In genomic region chr22:48784701-48785503, GRCh38 we compare ENCODE assay signal across 25 cellular contexts.
"Had no signal": no experiment of that assay in that cellular context is flagged by ENCODE, and none has a peak within 500 bp of the region (broad histone marks: within the 10 kb centered on the region; RNA-seq: fewer than 3 reads in every experiment).

No MANE protein-coding gene starts in this region.

- H3K27me3 ChIP-seq: neural progenitor cell, upper lobe of right lung had no signal

- H3K9me3 Mint-ChIP-seq: activated naive CD4-positive, alpha-beta T cell treated with anti-CD3 and anti-CD28 coated beads, Interleukin-2, amount 50 U/mL, for 72 hours; neural progenitor cell had no signal

- H3K9ac ChIP-seq: neural progenitor cell had no signal

- H3K4me3 ChIP-seq: neural progenitor cell, spleen, thoracic aorta, upper lobe of right lung had no signal

- ATAC-seq: activated naive CD4-positive, alpha-beta T cell treated with anti-CD3 and anti-CD28 coated beads, Interleukin-2, amount 50 U/mL, for 72 hours; esophagus mucosa had no signal

- DNase-seq: activated CD4-positive, alpha-beta T cell treated with anti-CD3 and anti-CD28 coated beads for 1 hour; activated CD4-positive, alpha-beta T cell treated with anti-CD3 and anti-CD28 coated beads, Interleukin-2, amount 50 U/mL, for 4 hours; activated T-cell treated with anti-CD3 and anti-CD28 coated beads for 4 hours; aorta; caudate nucleus; dermis blood vessel endothelial cell; effector memory CD4-positive, alpha-beta T cell; glutamatergic neuron; hippocampal formation; mesendoderm; naive B cell; retina; spleen; stimulated activated CD4-positive, alpha-beta T cell treated with anti-CD3 and anti-CD28 coated beads, Interleukin-4, amount 100 ng/mL, for 1 hour; stimulated activated naive CD4-positive, alpha-beta T cell; T-helper 1 cell; upper lobe of right lung had no signal

- H2AFZ ChIP-seq: neural progenitor cell had no signal

- H3K4me1 ChIP-seq: spleen, upper lobe of right lung had no signal

- H3K4me3 Mint-ChIP-seq: brain, naive B cell, neural progenitor cell had no signal

- H3K27ac ChIP-seq: neural progenitor cell, spleen, thoracic aorta, upper lobe of right lung had no signal

- FAIRE-seq: endothelial cell of umbilical vein, frontal cortex had no signal

- H3K4me1 Mint-ChIP-seq: naive B cell had no signal

- H3K27ac Mint-ChIP-seq: activated naive CD4-positive, alpha-beta T cell treated with anti-CD3 and anti-CD28 coated beads, Interleukin-2, amount 50 U/mL, for 72 hours; brain; naive B cell; neural progenitor cell; progenitor cell of endocrine pancreas had no signal

- H3K4me2 ChIP-seq: neural progenitor cell had no signal

- H3K27me3 Mint-ChIP-seq: naive B cell had no signal

- H3K36me3 ChIP-seq: neural progenitor cell, spleen, thoracic aorta, upper lobe of right lung had no signal

- H3K9me3 ChIP-seq: spleen, thoracic aorta, upper lobe of right lung had no signal

- H3K36me3 Mint-ChIP-seq: activated naive CD4-positive, alpha-beta T cell treated with anti-CD3 and anti-CD28 coated beads, Interleukin-2, amount 50 U/mL, for 72 hours; brain; naive B cell; neural progenitor cell had no signal
